10 cellular contexts compared by ENCODE assay signal in the genomic region with DNA sequence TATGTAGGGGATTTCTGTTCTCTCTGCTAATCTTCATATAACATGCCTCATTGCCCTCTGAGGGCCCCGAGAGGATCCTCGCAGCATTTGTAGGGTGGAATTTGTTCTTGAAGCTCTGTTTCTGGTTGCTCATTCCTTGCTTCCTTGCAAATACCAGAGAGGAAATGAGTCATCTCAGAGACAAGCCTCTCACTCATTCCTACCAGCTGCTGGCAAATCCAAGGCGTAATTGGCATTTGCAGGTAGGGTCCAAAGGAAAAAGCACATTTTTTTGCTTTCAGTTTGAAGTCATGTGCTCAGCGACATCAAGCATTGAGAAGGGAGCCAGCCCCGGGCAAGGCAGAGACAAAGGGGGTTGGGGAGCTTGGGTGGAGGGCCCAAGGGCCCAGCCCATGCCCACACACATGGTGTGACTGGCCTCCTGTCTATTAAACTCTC.
DNase-seq lines count a peak whose midpoint lies in the region; ATAC-seq and TF ChIP-seq lines count a peak whose summit lies in the region.
"Had no signal": no experiment of that assay in that cellular context is flagged by ENCODE, and none has a peak within 500 bp of the region (broad histone marks: within the 10 kb centered on the region; RNA-seq: fewer than 3 reads in every experiment).

No MANE protein-coding gene starts in this region.

- H2AFZ ChIP-seq in mammary epithelial cell (ENCODE audit: low read depth, low read length) = no peak overlapping the region

- TF ChIP-seq POLR2A in testis (IDR thresholded peaks at IDR 0.05) (no peak), stomach (IDR thresholded peaks at IDR 0.05) (no peak)

- H3K79me2 ChIP-seq in mammary epithelial cell (ENCODE audit: insufficient read depth, low read length) = no peaks in the 10 kb centered on the region

- dilution Hi-C loops in mammary epithelial cell (cut with HindIII; ENCODE audit: low sequenced_read_pairs) = no loop called here

- H3K4me2 ChIP-seq in mammary epithelial cell (ENCODE audit: insufficient read depth, low read depth, low read length) = no peak overlapping the region

- H3K4me3 ChIP-seq in AG04449 (ENCODE audit: low read depth, low read length) (no peak overlapping the region), HUES6 (ENCODE audit: low read depth, low read length) (no peak overlapping the region), mammary epithelial cell (replicated peaks in 1 of 3; ENCODE audit: insufficient read depth in 1 of 3, low read depth in 2 of 3, low read length in 3 of 3) (no peak overlapping the region), left lung (no peak overlapping the region), testis (no peak overlapping the region), stomach (no peak overlapping the region)
- H3K4me3 ChIP-seq: lung had no signal

- no TSS peak for BruUV-seq in mammary epithelial cell (replicated peaks; lab: Mats Ljungman, UMichigan)

- in situ Hi-C loops in mammary epithelial cell (cut with MboI; ENCODE audit: low sequenced_read_pairs in 2 of 2) = no loop called here

- POLR2A ChIA-PET in AG04449 (lab: Yijun Ruan, JAX) = no interaction called here

- H4K20me1 ChIP-seq in mammary epithelial cell (ENCODE audit: insufficient read depth, low read length) = no peaks in the 10 kb centered on the region

- H3K9ac ChIP-seq in HUES6 (ENCODE audit: low read length) (peak overlapping the region; percentile 45), mammary epithelial cell (ENCODE audit: insufficient read depth, low read length) (no peak overlapping the region)

- ATAC-seq in left lung = peak; percentile 72

- CTCF ChIA-PET in AG04449 (lab: Yijun Ruan, JAX) (interaction anchor here (1.3 to 1.9 kb wide), 2 partner anchors 18 to 102 kb away, joined by 3 to 4 read pairs; no protein-coding TSS in a partner anchor), mammary epithelial cell (lab: Charles Lee; ENCODE audit: low non-redundant PET) (no interaction called here)

- H3K9me3 ChIP-seq in HUES6 (ENCODE audit: control insufficient read depth, insufficient read depth, low read depth, low read length) = no peaks in the 10 kb centered on the region
- H3K9me3 ChIP-seq in mammary epithelial cell (replicated peaks; ENCODE audit: insufficient read depth, low read length) = peaks cover 14% of the 10 kb centered on the region
- no peaks in the 10 kb centered on the region for H3K9me3 ChIP-seq in left lung
- H3K9me3 ChIP-seq in testis = no peaks in the 10 kb centered on the region
- H3K9me3 ChIP-seq in stomach = no peaks in the 10 kb centered on the region

- no peak for TF ChIP-seq EP300 in stomach (IDR thresholded peaks at IDR 0.05)

- DNase-seq in AG04449 (ENCODE audit: low read depth, low spot score) (peak; percentile 82), mammary epithelial cell (peak; percentile 4), left lung (no peak), testis (no peak), NCI-H1930 (lab: John Stamatoyannopoulos, UW) (no peak), stomach (no peak)
- DNase-seq in stimulated activated CD4-positive, alpha-beta T cell treated with anti-CD3 and anti-CD28 coated beads, Interleukin-2, amount 100 ng/mL, for 24 hours = no peak
- DNase-seq: OCI-M1 had no signal

- H3K4me1 ChIP-seq in HUES6 (ENCODE audit: control insufficient read depth, insufficient read depth, low read length) (peaks cover 35% of the 10 kb centered on the region), mammary epithelial cell (ENCODE audit: insufficient read depth, low read length) (no peaks in the 10 kb centered on the region), left lung (no peaks in the 10 kb centered on the region), testis (no peaks in the 10 kb centered on the region), stomach (peaks cover 0 to 9% (median 4%) of the 10 kb centered on the region in 4 donors)

- no peaks in the 10 kb centered on the region for H3K36me3 ChIP-seq in HUES6 (ENCODE audit: control insufficient read depth, insufficient read depth, low read length)
- H3K36me3 ChIP-seq in mammary epithelial cell (ENCODE audit: insufficient read depth, low read length) = no peaks in the 10 kb centered on the region
- no peaks in the 10 kb centered on the region for H3K36me3 ChIP-seq in left lung
- no peaks in the 10 kb centered on the region for H3K36me3 ChIP-seq in testis (ENCODE audit: low read depth, missing control alignments)
- H3K36me3 ChIP-seq in stomach = no peaks in the 10 kb centered on the region

- TF ChIP-seq CTCF in AG04449 (IDR thresholded peaks at IDR 0.05; ENCODE audit: insufficient read depth, low read length, missing control alignments) (no peak), mammary epithelial cell (conservative IDR thresholded peaks at IDR 0.05 in 1 of 2, IDR thresholded peaks at IDR 0.05 in 1 of 2; ENCODE audit: extremely low read depth in 1 of 2, insufficient read depth in 1 of 2, low read depth in 1 of 2, low read length in 2 of 2) (no peak), left lung (IDR thresholded peaks at IDR 0.05) (no peak), testis (IDR thresholded peaks at IDR 0.05) (no peak), stomach (IDR thresholded peaks at IDR 0.05) (no peak)

- H3K27me3 ChIP-seq in HUES6 (ENCODE audit: control insufficient read depth, insufficient read depth, low read length) (no peaks in the 10 kb centered on the region), mammary epithelial cell (ENCODE audit: insufficient read depth, low read length) (no peaks in the 10 kb centered on the region), left lung (no peaks in the 10 kb centered on the region), testis (no peaks in the 10 kb centered on the region), stomach (no peaks in the 10 kb centered on the region)

- peak overlapping the region; percentile 70; the same call in 1 of the 2 replicates for H3K27ac ChIP-seq in HUES6 (ENCODE audit: low read depth, low read length)
- H3K27ac ChIP-seq in mammary epithelial cell (ENCODE audit: insufficient read depth, low read depth, low read length) = no peak overlapping the region
- H3K27ac ChIP-seq in left lung = no peak overlapping the region
- H3K27ac ChIP-seq in testis = no peak overlapping the region
- H3K27ac ChIP-seq in stomach = peak overlapping the region in 1 of 5 donors; percentile 29

- WGBS in mammary epithelial cell (ENCODE audit: low coverage, missing lambda C conversion rate) = 5% methylated on average over 5 of the region's 5 CpGs
- WGBS in testis, 2 donors = 35 to 52% methylated on average over 5 of the region's 5 CpGs
- WGBS in stomach, 5 donors = 18 to 25% (median 22%) methylated on average over 5 of the region's 5 CpGs

- intact Hi-C loops in mammary epithelial cell (cut with micrococcal nuclease) (no loop called here), left lung (cut with DNase I) (no loop called here), testis (cut with DNase I; ENCODE audit: low total_unique reads) (no loop called here), stomach (cut with DNase I; ENCODE audit: low total_unique reads) (no loop called here)

Comparison
In these comparisons a context has a peak if more than half of its experiments do, and no peak if none do; other contexts are left out.
1. DNase-seq: peak in AG04449 (single experiment) and mammary epithelial cell (single experiment); none in left lung (0 of 2), testis (single experiment), NCI-H1930 (0 of 2), stomach (single experiment) and stimulated activated CD4-positive, alpha-beta T cell treated with anti-CD3 and anti-CD28 coated beads, Interleukin-2, amount 100 ng/mL, for 24 hours (0 of 2).